25 cellular contexts compared by ENCODE assay signal in the genomic region with DNA sequence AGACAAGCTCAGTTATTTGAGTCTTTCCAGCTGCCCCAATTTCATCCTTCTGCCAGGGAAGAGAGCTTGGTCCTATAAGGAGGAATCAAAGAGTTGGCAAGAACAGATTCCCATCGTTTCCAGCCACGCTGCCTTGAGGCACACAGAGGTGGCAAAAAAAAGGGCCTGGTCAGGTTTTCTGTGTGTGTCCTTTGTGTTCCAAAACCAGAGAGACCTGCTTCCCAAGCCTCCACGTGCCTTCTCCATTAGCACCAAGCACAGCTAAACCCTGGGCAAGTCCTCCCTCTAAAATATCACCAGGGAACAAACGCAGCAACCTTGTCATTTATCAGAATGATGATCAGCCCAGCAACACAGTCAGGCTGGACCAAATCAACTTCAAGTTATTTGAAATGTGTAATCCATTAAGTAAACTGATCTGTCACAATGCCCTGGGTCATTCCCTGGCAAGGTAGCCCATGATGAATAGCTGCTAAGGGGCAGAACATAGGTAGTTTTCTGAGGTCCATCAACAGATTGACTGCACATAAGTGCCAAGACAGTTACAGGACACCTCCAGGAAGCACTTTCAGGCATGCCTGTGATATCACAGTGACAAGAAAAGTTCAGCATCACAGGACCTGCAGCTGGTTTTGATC. TPM values are rescaled to one million over a fixed set of nuclear protein-coding genes. Genes with fewer than 3 reads are reported as not detected.
"Had no signal": no experiment of that assay in that cellular context is flagged by ENCODE, and none has a peak within 500 bp of the region (broad histone marks: within the 10 kb centered on the region; RNA-seq: fewer than 3 reads in every experiment).

No MANE protein-coding gene starts in this region.

- H3K4me3 ChIP-seq: cardiac muscle cell, left ventricle myocardium inferior, pancreas, psoas muscle, upper lobe of right lung had no signal

- H3K4me1 ChIP-seq: left ventricle myocardium inferior, pancreas, psoas muscle, upper lobe of right lung had no signal

- H3K27me3 Mint-ChIP-seq: activated CD4-positive, alpha-beta T cell treated with anti-CD3 and anti-CD28 coated beads, Interleukin-2, amount 10 ng/mL, durations not matched to agents 24 days and 14 days had no signal

- H3K4me1 Mint-ChIP-seq: activated CD4-positive, alpha-beta memory T cell treated with anti-CD3 and anti-CD28 coated beads, Interleukin-2, amount 10 ng/mL, durations not matched to agents 7 days and 5 days; activated CD4-positive, alpha-beta T cell treated with anti-CD3 and anti-CD28 coated beads, Interleukin-2, amount 10 ng/mL, durations not matched to agents 24 days and 14 days had no signal

- ATAC-seq: activated T-cell treated with anti-CD3 and anti-CD28 coated beads, Interleukin-2, amount 50 U/mL, for 72 hours; natural killer cell treated with Interleukin-12 subunit alpha and Interleukin-12 subunit beta and Interleukin-15 and Interleukin-18, amount 100 ng/mL, for 72 hours; pancreas; psoas muscle; right cardiac atrium; stimulated activated naive CD8-positive, alpha-beta T cell treated with anti-CD3 and anti-CD28 coated beads, Interleukin-15, Interleukin-2, amounts not matched to agents 100 U/mL and 50 U/mL, for 24 hours; upper lobe of right lung had no signal

- H3K36me3 Mint-ChIP-seq: mesothelial cell of epicardium; natural killer cell treated with Interleukin-12 subunit alpha and Interleukin-12 subunit beta and Interleukin-15 and Interleukin-18, amount 100 ng/mL, for 72 hours had no signal

- H3K4me3 Mint-ChIP-seq: activated CD4-positive, alpha-beta memory T cell treated with anti-CD3 and anti-CD28 coated beads, Interleukin-2, amount 10 ng/mL, durations not matched to agents 7 days and 5 days; activated CD4-positive, alpha-beta T cell treated with anti-CD3 and anti-CD28 coated beads, Interleukin-2, amount 10 ng/mL, durations not matched to agents 24 days and 14 days; activated naive CD4-positive, alpha-beta T cell treated with anti-CD3 and anti-CD28 coated beads for 36 hours; activated T-cell treated with anti-CD3 and anti-CD28 coated beads, Interleukin-2, amount 50 U/mL, for 72 hours; endodermal cell; mesothelial cell of epicardium; natural killer cell treated with Interleukin-12 subunit alpha and Interleukin-12 subunit beta and Interleukin-15 and Interleukin-18, amount 100 ng/mL, for 72 hours; T-helper 1 cell treated with Interleukin-12 subunit alpha and Interleukin-12 subunit beta and Interleukin-4 antibody, amounts not matched to agents 30 μg/mL and 1 μg/mL, for 36 hours had no signal

- H3K9me3 Mint-ChIP-seq: activated naive CD4-positive, alpha-beta T cell treated with anti-CD3 and anti-CD28 coated beads for 36 hours; activated T-cell treated with anti-CD3 and anti-CD28 coated beads, Interleukin-2, amount 50 U/mL, for 72 hours; endodermal cell; T-helper 1 cell treated with Interleukin-12 subunit alpha and Interleukin-12 subunit beta and Interleukin-4 antibody, amounts not matched to agents 30 μg/mL and 1 μg/mL, for 36 hours had no signal

- H3K9me3 ChIP-seq: left ventricle myocardium inferior, pancreas, psoas muscle, upper lobe of right lung had no signal

- H3K36me3 ChIP-seq: cardiac muscle cell, left ventricle myocardium inferior, pancreas, upper lobe of right lung had no signal

- H3K27ac Mint-ChIP-seq: activated CD4-positive, alpha-beta memory T cell treated with anti-CD3 and anti-CD28 coated beads, Interleukin-2, amount 10 ng/mL, durations not matched to agents 7 days and 5 days; activated CD4-positive, alpha-beta T cell treated with anti-CD3 and anti-CD28 coated beads, Interleukin-2, amount 10 ng/mL, durations not matched to agents 24 days and 14 days; activated naive CD4-positive, alpha-beta T cell treated with anti-CD3 and anti-CD28 coated beads for 36 hours; activated T-cell treated with anti-CD3 and anti-CD28 coated beads, Interleukin-2, amount 50 U/mL, for 72 hours; endodermal cell; mesothelial cell of epicardium; natural killer cell treated with Interleukin-12 subunit alpha and Interleukin-12 subunit beta and Interleukin-15 and Interleukin-18, amount 100 ng/mL, for 72 hours; T-helper 1 cell treated with Interleukin-12 subunit alpha and Interleukin-12 subunit beta and Interleukin-4 antibody, amounts not matched to agents 30 μg/mL and 1 μg/mL, for 36 hours had no signal

- H3K27ac ChIP-seq: cardiac muscle cell, left ventricle myocardium inferior, pancreas, psoas muscle, upper lobe of right lung had no signal

- H3K27me3 ChIP-seq: cardiac muscle cell, upper lobe of right lung had no signal

- DNase-seq: activated CD4-positive, alpha-beta memory T cell treated with anti-CD3 and anti-CD28 coated beads, Interleukin-2, amount 10 ng/mL, durations not matched to agents 7 days and 5 days; activated CD4-positive, alpha-beta T cell treated with anti-CD3 and anti-CD28 coated beads, Interleukin-2, amount 10 ng/mL, durations not matched to agents 24 days and 14 days; activated effector memory CD4-positive, alpha-beta T cell treated with Interleukin-2 at 50 U/mL for 16 hours; activated naive CD4-positive, alpha-beta T cell treated with anti-CD3 and anti-CD28 coated beads for 36 hours; activated T-cell treated with anti-CD3 and anti-CD28 coated beads, Interleukin-2, amount 50 U/mL, for 72 hours; amygdala; cortex of kidney; endodermal cell; foreskin fibroblast; kidney glomerular epithelial cell; left ventricle myocardium inferior; pancreas; psoas muscle; right cardiac atrium; stimulated activated CD4-positive, alpha-beta T cell treated with anti-CD3 and anti-CD28 coated beads, Interleukin-4, amount 100 ng/mL, for 24 hours; stimulated activated naive CD8-positive, alpha-beta T cell treated with anti-CD3 and anti-CD28 coated beads, Interleukin-15, Interleukin-2, amounts not matched to agents 100 U/mL and 50 U/mL, for 24 hours; T1000; upper lobe of right lung had no signal

- FAIRE-seq: pancreas had no signal

RNA-seq across cellular contexts. Expression of gene C12orf42, which starts 28.6 kb away (rescaled TPM):
- total RNA-seq: activated CD4-positive, alpha-beta T cell treated with anti-CD3 and anti-CD28 coated beads, Interleukin-2, amount 10 ng/mL, durations not matched to agents 24 days and 14 days; activated naive CD4-positive, alpha-beta T cell treated with anti-CD3 and anti-CD28 coated beads for 36 hours; cardiac muscle cell; endodermal cell; epithelial cell of proximal tubule; fibroblast of lung; left ventricle myocardium inferior; lung microvascular endothelial cell; natural killer cell treated with Interleukin-12 subunit alpha and Interleukin-12 subunit beta and Interleukin-15 and Interleukin-18, amount 100 ng/mL, for 72 hours; pancreas; psoas muscle; right cardiac atrium; upper lobe of right lung had no signal
- polyA plus RNA-seq: cardiac muscle cell, fibroblast of lung, pancreas, psoas muscle, right cardiac atrium had no signal
